ENCODE assay signal across 27 cellular contexts in genomic region chr20:53920647-53921245, GRCh38.
A peak's percentile ranks its signal among the peaks of the same experiment; 100 is the strongest.
DNase-seq lines count a peak whose midpoint lies in the region; ATAC-seq and TF ChIP-seq lines count a peak whose summit lies in the region.
"Had no signal": no experiment of that assay in that cellular context is flagged by ENCODE, and none has a peak within 500 bp of the region (broad histone marks: within the 10 kb centered on the region; RNA-seq: fewer than 3 reads in every experiment).

No MANE protein-coding gene starts in this region.

- peak overlapping the region in 2 of 3 experiments; percentile 2 to 80; a peak in 3 of 7 replicates for H3K27ac Mint-ChIP-seq in H9
- peak overlapping the region; percentile 80; the same call in 1 of the 2 replicates for H3K27ac Mint-ChIP-seq in WTC11
- peak overlapping the region; percentile 6 for H3K27ac Mint-ChIP-seq in stimulated activated naive B cell treated with anti-CD40 and anti-IgM and Interleukin-4, amounts not matched to agents 10 μg/mL and 1 μg/mL and 100 μg/mL, for 72 hours
- H3K27ac Mint-ChIP-seq: activated CD8-positive, alpha-beta T cell treated with anti-CD3 and anti-CD28 coated beads for 36 hours; CD8-positive, alpha-beta T cell had no signal

- H3K18ac ChIP-seq in H9 (ENCODE audit: insufficient read length, low read depth, low read length) (peak overlapping the region; percentile 75), mesenchymal stem cell (ENCODE audit: low read depth in 1 of 2, low read length in 2 of 2) (peak overlapping the region in 1 of 2 experiments; percentile 86)

- H2BK15ac ChIP-seq in H9 (ENCODE audit: low read depth, low read length) (0 out of 2 replicates have a peak overlapping the region, but pooled peaks have one; percentile 60), mesenchymal stem cell (ENCODE audit: low read depth, poor library complexity, severe bottlenecking) (no peak overlapping the region)

- no peak overlapping the region for H3T11ph ChIP-seq in H9 (ENCODE audit: low read length)

- H3K27me3 ChIP-seq in H9 (ENCODE audit: insufficient read depth, low read length) (no peaks in the 10 kb centered on the region), mesenchymal stem cell (ENCODE audit: control insufficient read depth in 1 of 2, insufficient read depth in 1 of 2, low read length in 2 of 2) (no peaks in the 10 kb centered on the region), gastrocnemius medialis (no peaks in the 10 kb centered on the region)
- H3K27me3 ChIP-seq: body of pancreas, MG63, suprapubic skin, uterus had no signal

- H2BK12ac ChIP-seq in H9 (ENCODE audit: insufficient read length, low read depth, low read length) = no peak overlapping the region
- peak overlapping the region; percentile 2 to 93 for H2BK12ac ChIP-seq in mesenchymal stem cell (ENCODE audit: low read length in 2 of 2)

- no peak for ATAC-seq in WTC11
- ATAC-seq in stimulated activated naive B cell treated with anti-CD40 and anti-IgM and Interleukin-4, amounts not matched to agents 10 μg/mL and 1 μg/mL and 100 μg/mL, for 72 hours (replicated peaks) = no peak
- ATAC-seq in gastrocnemius medialis = no peak
- ATAC-seq in HG03280 (IDR thresholded peaks at IDR 0.05; ENCODE audit: unreplicated experiment) = no peak
- ATAC-seq: activated CD8-positive, alpha-beta T cell treated with anti-CD3 and anti-CD28 coated beads for 36 hours; body of pancreas; CD8-positive, alpha-beta T cell had no signal

- H2BK20ac ChIP-seq in H9 (ENCODE audit: low read depth, low read length, poor library complexity, severe bottlenecking) = no peak overlapping the region

- peak overlapping the region; percentile 78 for H4K8ac ChIP-seq in H9 (replicated peaks; ENCODE audit: insufficient read length, low read depth, low read length)
- no peak overlapping the region for H4K8ac ChIP-seq in mesenchymal stem cell (ENCODE audit: low read length)

- H3K23me2 ChIP-seq in H9 (ENCODE audit: insufficient read length, low read depth, low read length, poor library complexity, severe bottlenecking) = no peaks in the 10 kb centered on the region

- H3K4me1 Mint-ChIP-seq in H9 (peaks cover 49 to 56% of the 10 kb centered on the region in 2 experiments), WTC11 (peaks cover 46% of the 10 kb centered on the region)
- peaks cover 37 to 68% of the 10 kb centered on the region in 2 donors for H3K4me1 Mint-ChIP-seq in stimulated activated naive B cell treated with anti-CD40 and anti-IgM and Interleukin-4, amounts not matched to agents 10 μg/mL and 1 μg/mL and 100 μg/mL, for 72 hours

- H3K14ac ChIP-seq in H9 (ENCODE audit: insufficient read depth, low read length) (no peak overlapping the region), mesenchymal stem cell (ENCODE audit: low read length in 2 of 2) (no peak overlapping the region)

- no peak overlapping the region for H3K23ac ChIP-seq in H9 (ENCODE audit: insufficient read length, low read depth, low read length)
- no peak overlapping the region for H3K23ac ChIP-seq in mesenchymal stem cell (ENCODE audit: low read length in 2 of 2)

- no peak overlapping the region for H2BK120ac ChIP-seq in H9 (ENCODE audit: low read depth, low read length, poor library complexity, severe bottlenecking)
- no peak overlapping the region for H2BK120ac ChIP-seq in mesenchymal stem cell (ENCODE audit: low read depth, low read length)

- no peaks in the 10 kb centered on the region for H4K20me1 ChIP-seq in H9 (ENCODE audit: control insufficient read depth, insufficient read depth, insufficient read length)

- H3K4me3 ChIP-seq in mesenchymal stem cell (ENCODE audit: insufficient read depth in 1 of 2, low read depth in 1 of 2, low read length in 2 of 2) = no peak overlapping the region
- no peak overlapping the region for H3K4me3 ChIP-seq in gastrocnemius medialis
- H3K4me3 ChIP-seq: body of pancreas, MG63, suprapubic skin, uterus had no signal

- no peak overlapping the region for H3K4ac ChIP-seq in H9 (ENCODE audit: low read depth, low read length)
- H3K4ac ChIP-seq in mesenchymal stem cell (ENCODE audit: low read depth in 1 of 2, low read length in 2 of 2) = peak overlapping the region in 1 of 2 experiments; percentile 67

- WGBS in H9 (ENCODE audit: extremely low coverage, insufficient read length, low lambda C conversion rate) = no CpG with 5 or more reads among the region's 12 CpGs
- WGBS in mesenchymal stem cell = 93% methylated on average over 12 of the region's 12 CpGs

- H3K79me2 ChIP-seq in H9 (ENCODE audit: insufficient read depth, low read length) = no peaks in the 10 kb centered on the region

- no peak overlapping the region for H3K4me3 Mint-ChIP-seq in H9
- no peak overlapping the region for H3K4me3 Mint-ChIP-seq in WTC11
- no peak overlapping the region for H3K4me3 Mint-ChIP-seq in stimulated activated naive B cell treated with anti-CD40 and anti-IgM and Interleukin-4, amounts not matched to agents 10 μg/mL and 1 μg/mL and 100 μg/mL, for 72 hours
- H3K4me3 Mint-ChIP-seq: activated CD8-positive, alpha-beta T cell treated with anti-CD3 and anti-CD28 coated beads for 36 hours; CD8-positive, alpha-beta T cell; T-helper 1 cell treated with Interleukin-12 subunit alpha and Interleukin-12 subunit beta and Interleukin-4 antibody, amounts not matched to agents 30 μg/mL and 1 μg/mL, for 36 hours had no signal

- H3K9me3 Mint-ChIP-seq in H9 (peaks cover 0 to 3% of the 10 kb centered on the region in 2 experiments; a peak in 2 of 5 replicates), WTC11 (0 out of 2 replicates have a peak, but pooled peaks cover 3% of the 10 kb centered on the region)
- peaks cover 0 to 1% of the 10 kb centered on the region in 2 donors for H3K9me3 Mint-ChIP-seq in stimulated activated naive B cell treated with anti-CD40 and anti-IgM and Interleukin-4, amounts not matched to agents 10 μg/mL and 1 μg/mL and 100 μg/mL, for 72 hours
- H3K9me3 Mint-ChIP-seq: activated CD8-positive, alpha-beta T cell treated with anti-CD3 and anti-CD28 coated beads for 36 hours; CD8-positive, alpha-beta T cell; T-helper 1 cell treated with Interleukin-12 subunit alpha and Interleukin-12 subunit beta and Interleukin-4 antibody, amounts not matched to agents 30 μg/mL and 1 μg/mL, for 36 hours had no signal

- no peak overlapping the region for H3K27ac ChIP-seq in H9 (ENCODE audit: insufficient read length, low read depth, low read length)
- no peak overlapping the region for H3K27ac ChIP-seq in mesenchymal stem cell (ENCODE audit: low read length, poor library complexity, severe bottlenecking)
- H3K27ac ChIP-seq in gastrocnemius medialis = no peak overlapping the region
- H3K27ac ChIP-seq: body of pancreas, suprapubic skin, uterus had no signal

- H3K9me3 ChIP-seq in H9 (ENCODE audit: control insufficient read depth, low read depth, low read length) = no peaks in the 10 kb centered on the region
- H3K9me3 ChIP-seq in mesenchymal stem cell (ENCODE audit: control insufficient read depth, low read length) = no peaks in the 10 kb centered on the region
- H3K9me3 ChIP-seq in gastrocnemius medialis = no peaks in the 10 kb centered on the region
- H3K9me3 ChIP-seq: body of pancreas, MG63, suprapubic skin, uterus had no signal

- intact Hi-C loops in gastrocnemius medialis (cut with DNase I; ENCODE audit: low total_unique reads) = no loop called here

- CTCF ChIA-PET in WTC11 (lab: Charles Lee) = no interaction called here

- TF ChIP-seq CTCF in H9 (conservative IDR thresholded peaks at IDR 0.05) = no peak
- TF ChIP-seq CTCF in WTC11 (IDR thresholded peaks at IDR 0.05) = no peak
- no peak for TF ChIP-seq CTCF in gastrocnemius medialis (IDR thresholded peaks at IDR 0.05 in 4 of 5, conservative IDR thresholded peaks at IDR 0.05 in 1 of 5)

- POLR2A ChIA-PET in WTC11 (lab: Charles Lee) = no interaction called here

- no peaks in the 10 kb centered on the region for H3K79me1 ChIP-seq in H9 (ENCODE audit: insufficient read depth, low read depth, low read length, poor library complexity, severe bottlenecking)
- no peaks in the 10 kb centered on the region for H3K79me1 ChIP-seq in mesenchymal stem cell (replicated peaks; ENCODE audit: low read length, poor library complexity, severe bottlenecking)

- H3K27me3 Mint-ChIP-seq in H9 (ENCODE audit: low read depth) (no peaks in the 10 kb centered on the region), WTC11 (ENCODE audit: low read depth) (no peaks in the 10 kb centered on the region; the same call in 1 of the 2 replicates)
- no peaks in the 10 kb centered on the region for H3K27me3 Mint-ChIP-seq in stimulated activated naive B cell treated with anti-CD40 and anti-IgM and Interleukin-4, amounts not matched to agents 10 μg/mL and 1 μg/mL and 100 μg/mL, for 72 hours
- H3K27me3 Mint-ChIP-seq: activated CD8-positive, alpha-beta T cell treated with anti-CD3 and anti-CD28 coated beads for 36 hours had no signal

- no peak overlapping the region for H3K9ac ChIP-seq in H9 (ENCODE audit: extremely low read depth, insufficient read length, low read length)
- H3K9ac ChIP-seq in mesenchymal stem cell (ENCODE audit: low read length) = no peak overlapping the region

- H2AK5ac ChIP-seq in H9 (ENCODE audit: insufficient read length, low read length) = peak overlapping the region; percentile 3
- no peak overlapping the region for H2AK5ac ChIP-seq in mesenchymal stem cell (ENCODE audit: low read length, severe bottlenecking)

- in situ Hi-C loops in gastrocnemius medialis (cut with MboI; ENCODE audit: low sequenced_read_pairs in 4 of 4) = no loop called here

- TF ChIP-seq POLR2A in gastrocnemius medialis (IDR thresholded peaks at IDR 0.05) = no peak

- H3K4me1 ChIP-seq in H9 (ENCODE audit: insufficient read depth, low read length) = peaks cover 11% of the 10 kb centered on the region; the same call in 1 of the 2 replicates
- peaks cover 3% of the 10 kb centered on the region for H3K4me1 ChIP-seq in mesenchymal stem cell (ENCODE audit: control insufficient read depth, insufficient read depth, low read depth, low read length)
- H3K4me1 ChIP-seq in gastrocnemius medialis = peaks cover 4 to 26% of the 10 kb centered on the region in 2 donors

- H2AFZ ChIP-seq in H9 (ENCODE audit: low read length) (no peak overlapping the region), mesenchymal stem cell (ENCODE audit: low read depth, low read length) (no peak overlapping the region)

- no peak overlapping the region for H4K5ac ChIP-seq in H9 (ENCODE audit: insufficient read length, low read depth, low read length)

- H2BK5ac ChIP-seq in H9 (ENCODE audit: insufficient read length, low read length) = no peak overlapping the region
- H2BK5ac ChIP-seq in mesenchymal stem cell (ENCODE audit: low read depth, low read length, poor library complexity, severe bottlenecking) = no peak overlapping the region

- no peaks in the 10 kb centered on the region; a peak in 1 of 7 replicates for H3K36me3 Mint-ChIP-seq in H9 (ENCODE audit: insufficient read depth in 1 of 3, low read depth in 3 of 3)
- no peaks in the 10 kb centered on the region for H3K36me3 Mint-ChIP-seq in WTC11
- peaks cover 2 to 3% of the 10 kb centered on the region in 2 donors for H3K36me3 Mint-ChIP-seq in stimulated activated naive B cell treated with anti-CD40 and anti-IgM and Interleukin-4, amounts not matched to agents 10 μg/mL and 1 μg/mL and 100 μg/mL, for 72 hours
- H3K36me3 Mint-ChIP-seq: CD8-positive, alpha-beta T cell had no signal

- no peak overlapping the region for H3K56ac ChIP-seq in H9 (ENCODE audit: insufficient read length, low read depth, low read length)

- H3K4me2 ChIP-seq in H9 (ENCODE audit: insufficient read depth, insufficient read length, low read length) (peak overlapping the region; percentile 20), mesenchymal stem cell (ENCODE audit: low read length, poor library complexity, severe bottlenecking) (no peak overlapping the region)

- H3K36me3 ChIP-seq in mesenchymal stem cell (ENCODE audit: control insufficient read depth in 1 of 2, insufficient read depth in 2 of 2, low read depth in 1 of 2, low read length in 2 of 2) (no peaks in the 10 kb centered on the region), gastrocnemius medialis (no peaks in the 10 kb centered on the region)
- H3K36me3 ChIP-seq: MG63, suprapubic skin, uterus had no signal

- DNase-seq in H9 (no peak), WTC11 (ENCODE audit: low spot score) (no peak), mesenchymal stem cell (no peak), anterior cingulate cortex (lab: John Stamatoyannopoulos, UW) (no peak), gastrocnemius medialis (no peak)
- DNase-seq in stimulated activated naive B cell treated with anti-CD40 and anti-IgM and Interleukin-4, amounts not matched to agents 10 μg/mL and 1 μg/mL and 100 μg/mL, for 72 hours = no peak
- DNase-seq: activated CD4-positive, alpha-beta T cell treated with anti-CD3 and anti-CD28 coated beads for 1 hour; activated CD8-positive, alpha-beta T cell treated with anti-CD3 and anti-CD28 coated beads for 36 hours; activated effector memory CD4-positive, alpha-beta T cell treated with anti-CD3 and anti-CD28 coated beads, Interleukin-2, amount 50 U/mL, for 16 hours; body of pancreas; CD8-positive, alpha-beta T cell; cerebellar nuclear complex; DMS 273 treated with DMSO at 0.1 percent for 48 hours; GOT3; KG1; MG63; NCI-H2029 treated with DMSO at 0.1 percent for 48 hours; NCI-H226; NCI-H748 treated with DMSO at 0.1 percent for 48 hours; posterior cingulate gyrus; RPMI8226; stimulated activated CD4-positive, alpha-beta T cell treated with anti-CD3 and anti-CD28 coated beads, Interleukin-4, amount 100 ng/mL, for 4 hours; stimulated activated naive CD4-positive, alpha-beta T cell; uterus had no signal

- H4K91ac ChIP-seq in H9 (ENCODE audit: insufficient read length, low read depth, low read length) (no peak overlapping the region), mesenchymal stem cell (ENCODE audit: low read length) (no peak overlapping the region)

Comparison
In these comparisons a context has a peak if more than half of its experiments do, and no peak if none do; other contexts are left out.
1. H3K27ac Mint-ChIP-seq: peak in every context shown above with its lines; median percentile 80 in WTC11; 41 in H9; 6 in stimulated activated naive B cell treated with anti-CD40 and anti-IgM and Interleukin-4, amounts not matched to agents 10 μg/mL and 1 μg/mL and 100 μg/mL, for 72 hours.